8 cellular contexts compared by ENCODE assay signal in genomic region chr11:66958232-66958955, GRCh38. TPM values are rescaled to one million over a fixed set of nuclear protein-coding genes. Genes with fewer than 3 reads are reported as not detected.
A peak's percentile ranks its signal among the peaks of the same experiment; 100 is the strongest.
DNase-seq lines count a peak whose midpoint lies in the region; ATAC-seq and TF ChIP-seq lines count a peak whose summit lies in the region.

Gene PC (minus strand): TSS chr11:66958383. CDS start chr11:66872159, 86,224 bp downstream.

- peaks cover 11% of the 10 kb centered on the region for H3K4me1 ChIP-seq in Panc1 (ENCODE audit: control insufficient read depth, insufficient read depth, low read length)
- peaks cover 10% of the 10 kb centered on the region for H3K4me1 ChIP-seq in muscle layer of colon (ENCODE audit: insufficient read depth, low read length)

- H3K36me3 ChIP-seq in Panc1 (ENCODE audit: control insufficient read depth, insufficient read depth, low read length) (no peaks in the 10 kb centered on the region), muscle layer of colon (ENCODE audit: insufficient read depth, low read length) (no peaks in the 10 kb centered on the region)

- in situ Hi-C loops in Panc1 (cut with HindIII; ENCODE audit: low pct_unique_long_range_greater_than_20kb, low sequenced_read_pairs) = no loop called here

- ATAC-seq in GM21529 (IDR thresholded peaks at IDR 0.05; ENCODE audit: unreplicated experiment) (peak; percentile 97), Panc1 (peak; percentile 97), esophagus mucosa (peak; percentile 98)

- H3K36me3 Mint-ChIP-seq in IgD-negative memory B cell = no peaks in the 10 kb centered on the region

- DNase-seq in D341Med (ENCODE audit: low spot score) (peak; percentile 98), Panc1 (ENCODE audit: low read depth, low spot score) (peak; percentile 99), activated T-helper 1 cell treated with Interleukin-2 at 50 U/mL for 16 hours (ENCODE audit: low read depth) (peak; percentile 95)
- DNase-seq in stimulated activated CD8-positive, alpha-beta memory T cell treated with anti-CD3 and anti-CD28 coated beads, Interleukin-7, amount 100 ng/mL, for 1 hour (ENCODE audit: low read depth in 2 of 2) = peak; percentile 93 to 94

- intact Hi-C loops in Panc1 (cut with micrococcal nuclease; ENCODE audit: unreplicated experiment) = loop anchor here (5.0 kb wide), 1 partner anchor 64 kb away; the partner anchor contains the start of gene SYT12

- H3K9ac ChIP-seq in muscle layer of colon (ENCODE audit: low read length) = no peak within 1 kb of the TSS

- peaks cover 10 to 20% (median 14%) of the 10 kb centered on the region in 3 donors for H3K4me1 Mint-ChIP-seq in IgD-negative memory B cell

- H3K27ac Mint-ChIP-seq in IgD-negative memory B cell = peak within 1 kb of the TSS; percentile 31 to 86 (median 64)

- POLR2A ChIA-PET in Panc1 (lab: Charles Lee) = interaction anchor here (0.6 to 1.1 kb wide), 2 partner anchors 12 to 40 kb away, joined by 7 to 9 read pairs; no protein-coding TSS in a partner anchor

- H3K27me3 ChIP-seq in Panc1 (ENCODE audit: control insufficient read depth, insufficient read depth, low read length) (no peaks in the 10 kb centered on the region), muscle layer of colon (ENCODE audit: control insufficient read depth in 1 of 2, insufficient read depth in 2 of 2, low read length in 2 of 2) (no peaks in the 10 kb centered on the region)

- peak within 1 kb of the TSS; percentile 83 to 96 (median 88) for H3K4me3 Mint-ChIP-seq in IgD-negative memory B cell

- no peaks in the 10 kb centered on the region for H3K9me3 ChIP-seq in Panc1 (ENCODE audit: control insufficient read depth, insufficient read depth, low read depth, low read length)
- no peaks in the 10 kb centered on the region for H3K9me3 ChIP-seq in muscle layer of colon (ENCODE audit: low read length)

- H3K27me3 Mint-ChIP-seq in IgD-negative memory B cell = no peaks in the 10 kb centered on the region

- CTCF ChIA-PET in Panc1 (lab: Charles Lee) = interaction anchor here (0.8 to 1.3 kb wide), 2 partner anchors 18 to 95 kb away, joined by 4 read pairs; no protein-coding TSS in a partner anchor

- no peak for TF ChIP-seq CTCF in Panc1 (IDR thresholded peaks at IDR 0.05)

- no TSS peak for BruUV-seq in Panc1 (replicated peaks; lab: Mats Ljungman, UMichigan)

- peak within 1 kb of the TSS; percentile 59 to 74 for H3K4me3 ChIP-seq in Panc1 (ENCODE audit: low read depth in 2 of 2, low read length in 2 of 2)
- peak within 1 kb of the TSS; percentile 52 to 75 for H3K4me3 ChIP-seq in muscle layer of colon (ENCODE audit: low read depth in 1 of 2, low read length in 2 of 2)

- peaks cover 0 to 1% (median 0%) of the 10 kb centered on the region in 3 donors for H3K9me3 Mint-ChIP-seq in IgD-negative memory B cell

- H3K27ac ChIP-seq in Panc1 (ENCODE audit: low read length) = peak within 1 kb of the TSS; percentile 71
- no peak within 1 kb of the TSS for H3K27ac ChIP-seq in muscle layer of colon (ENCODE audit: low read depth, low read length)

RNA-seq across cellular contexts. Expression of gene PC, which starts in this region (rescaled TPM):
- 1.3 TPM for polyA plus RNA-seq in IgD-negative memory B cell
- total RNA-seq in Panc1 (2021; ENCODE audit: unreplicated experiment) (12.8 TPM), esophagus mucosa (50.5 TPM)
- 13.6 TPM for polyA plus RNA-seq in Panc1 (2012; ENCODE audit: insufficient read length)
